19 cellular contexts compared by ENCODE assay signal in the genomic region with DNA sequence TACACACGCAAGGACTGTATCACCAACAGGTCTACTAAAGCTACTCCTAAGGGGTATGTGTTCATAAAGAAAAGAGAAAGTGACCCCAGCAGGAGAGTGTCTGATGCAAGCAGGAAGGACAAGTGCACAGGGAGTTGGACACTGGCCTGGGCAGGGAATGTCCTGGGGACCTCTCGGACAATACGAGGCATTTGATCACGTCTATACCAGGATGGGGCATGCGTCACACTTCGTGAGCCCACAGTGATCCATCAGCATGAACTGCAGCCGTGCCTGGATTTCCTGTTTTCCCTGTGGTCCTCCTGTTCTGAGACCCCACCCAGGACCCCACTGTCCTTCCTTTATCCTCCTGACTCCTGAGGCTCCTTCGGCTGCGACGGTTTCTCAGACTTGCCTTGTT.
DNase-seq lines count a peak whose midpoint lies in the region; ATAC-seq, FAIRE-seq and TF ChIP-seq lines count a peak whose summit lies in the region.
"Had no signal": no experiment of that assay in that cellular context is flagged by ENCODE, and none has a peak within 500 bp of the region (broad histone marks: within the 10 kb centered on the region; RNA-seq: fewer than 3 reads in every experiment).

No MANE protein-coding gene starts in this region.

- H4K20me1 ChIP-seq in smooth muscle cell (ENCODE audit: low read depth) (peaks cover 26% of the 10 kb centered on the region), mammary epithelial cell (ENCODE audit: insufficient read depth, low read length) (no peaks in the 10 kb centered on the region)

- no peaks in the 10 kb centered on the region for H3K36me3 ChIP-seq in smooth muscle cell (ENCODE audit: low read depth)
- no peaks in the 10 kb centered on the region for H3K36me3 ChIP-seq in mammary epithelial cell (ENCODE audit: insufficient read depth, low read length)
- H3K36me3 ChIP-seq: ovary had no signal

- no peaks in the 10 kb centered on the region for H3K36me3 Mint-ChIP-seq in activated naive CD4-positive, alpha-beta T cell treated with anti-CD3 and anti-CD28 coated beads for 36 hours (ENCODE audit: low read depth)
- H3K36me3 Mint-ChIP-seq in activated naive CD4-positive, alpha-beta T cell treated with anti-CD3 and anti-CD28 coated beads, Interleukin-2, amount 50 U/mL, for 72 hours = peaks cover 0 to 11% of the 10 kb centered on the region in 2 donors
- H3K36me3 Mint-ChIP-seq in brain = no peaks in the 10 kb centered on the region

- H3K27me3 Mint-ChIP-seq in activated naive CD4-positive, alpha-beta T cell treated with anti-CD3 and anti-CD28 coated beads for 36 hours (ENCODE audit: low read depth) = peaks cover 9% of the 10 kb centered on the region
- no peaks in the 10 kb centered on the region for H3K27me3 Mint-ChIP-seq in brain

- H3K4me2 ChIP-seq in smooth muscle cell = peak overlapping the region; percentile 82
- H3K4me2 ChIP-seq in mammary epithelial cell (ENCODE audit: insufficient read depth, low read depth, low read length) = no peak overlapping the region

- no peak for ATAC-seq in activated naive CD4-positive, alpha-beta T cell treated with anti-CD3 and anti-CD28 coated beads, Interleukin-2, amount 50 U/mL, for 72 hours
- peak; percentile 13 for ATAC-seq in left lobe of liver
- ATAC-seq in GM18498 (IDR thresholded peaks at IDR 0.05; ENCODE audit: unreplicated experiment) = no peak
- ATAC-seq: foreskin keratinocyte had no signal

- CTCF ChIA-PET in activated naive CD4-positive, alpha-beta T cell treated with anti-CD3 and anti-CD28 coated beads for 36 hours (lab: Charles Lee) = interaction anchor here (1.4 kb wide), 1 partner anchor 19 kb away, joined by 7 read pairs; no protein-coding TSS in a partner anchor
- CTCF ChIA-PET in mammary epithelial cell (lab: Charles Lee; ENCODE audit: low non-redundant PET) = no interaction called here

- no peak for TF ChIP-seq CTCF in brain (conservative IDR thresholded peaks at IDR 0.05)
- TF ChIP-seq CTCF in smooth muscle cell (IDR thresholded peaks at IDR 0.05; ENCODE audit: borderline replicate concordance, insufficient read depth, poor library complexity, severe bottlenecking) = no peak
- no peak for TF ChIP-seq CTCF in mammary epithelial cell (conservative IDR thresholded peaks at IDR 0.05 in 1 of 2, IDR thresholded peaks at IDR 0.05 in 1 of 2; ENCODE audit: extremely low read depth in 1 of 2, insufficient read depth in 1 of 2, low read depth in 1 of 2, low read length in 2 of 2)

- dilution Hi-C loops in mammary epithelial cell (cut with HindIII; ENCODE audit: low sequenced_read_pairs) = no loop called here

- H3K27ac Mint-ChIP-seq in activated naive CD4-positive, alpha-beta T cell treated with anti-CD3 and anti-CD28 coated beads for 36 hours = peak overlapping the region; percentile 2
- H3K27ac Mint-ChIP-seq in activated naive CD4-positive, alpha-beta T cell treated with anti-CD3 and anti-CD28 coated beads, Interleukin-2, amount 50 U/mL, for 72 hours = no peak overlapping the region
- H3K27ac Mint-ChIP-seq in brain = peak overlapping the region in 4 of 5 experiments; percentile 31 to 91 (median 70)

- TF ChIP-seq POLR2A in GM12891 (IDR thresholded peaks at IDR 0.05; ENCODE audit: low read depth, low read length) = no peak

- H3K27me3 ChIP-seq in smooth muscle cell (ENCODE audit: low read depth) = no peaks in the 10 kb centered on the region
- no peaks in the 10 kb centered on the region for H3K27me3 ChIP-seq in mammary epithelial cell (ENCODE audit: insufficient read depth, low read length)
- H3K27me3 ChIP-seq: foreskin keratinocyte, ovary had no signal

- WGBS in smooth muscle cell (ENCODE audit: low lambda C conversion rate) = 93% methylated on average over 10 of the region's 10 CpGs
- 98% methylated on average over 10 of the region's 10 CpGs for WGBS in mammary epithelial cell (ENCODE audit: low coverage, missing lambda C conversion rate)

- in situ Hi-C loops in mammary epithelial cell (cut with MboI; ENCODE audit: low sequenced_read_pairs in 2 of 2) = no loop called here

- no peak for DNase-seq in activated naive CD4-positive, alpha-beta T cell treated with anti-CD3 and anti-CD28 coated beads for 36 hours
- DNase-seq in activated naive CD4-positive, alpha-beta T cell treated with anti-CD3 and anti-CD28 coated beads, Interleukin-2, amount 50 U/mL, for 72 hours (ENCODE audit: low spot score in 2 of 2) = no peak
- DNase-seq in left lobe of liver (ENCODE audit: low spot score) (no peak), smooth muscle cell (lab: John Stamatoyannopoulos, UW; ENCODE audit: unreplicated experiment) (no peak), mammary epithelial cell (no peak), GM12891 (ENCODE audit: insufficient read length, low spot score) (no peak)
- DNase-seq: Calu3; central memory CD4-positive, alpha-beta T cell; foreskin keratinocyte; NCI-H2081; NCI-H526; stimulated activated CD4-positive, alpha-beta T cell treated with anti-CD3 and anti-CD28 coated beads, Interleukin-12 subunit alpha, Interleukin-12 subunit beta, amount 100 ng/mL, for 4 hours; stimulated activated naive CD4-positive, alpha-beta T cell treated with Interleukin-2 at 50 U/mL for 16 hours had no signal

- H3K4me1 ChIP-seq in smooth muscle cell (ENCODE audit: low read depth) (peaks cover 50% of the 10 kb centered on the region), mammary epithelial cell (ENCODE audit: insufficient read depth, low read length) (peaks cover 11% of the 10 kb centered on the region)

- no peak overlapping the region for H3K9ac ChIP-seq in smooth muscle cell (ENCODE audit: low read depth)
- no peak overlapping the region for H3K9ac ChIP-seq in mammary epithelial cell (ENCODE audit: insufficient read depth, low read length)

- H3K4me3 ChIP-seq in smooth muscle cell (no peak overlapping the region), mammary epithelial cell (replicated peaks in 1 of 3; ENCODE audit: insufficient read depth in 1 of 3, low read depth in 2 of 3, low read length in 3 of 3) (no peak overlapping the region)
- H3K4me3 ChIP-seq: ovary, SK-N-MC had no signal

- no peaks in the 10 kb centered on the region for H3F3A ChIP-seq in smooth muscle cell (ENCODE audit: low read depth)

- H3K27ac ChIP-seq in smooth muscle cell (ENCODE audit: low read depth) (no peak overlapping the region), mammary epithelial cell (ENCODE audit: insufficient read depth, low read depth, low read length) (no peak overlapping the region)
- H3K27ac ChIP-seq: foreskin keratinocyte, SK-N-MC had no signal

- H3K4me3 Mint-ChIP-seq in activated naive CD4-positive, alpha-beta T cell treated with anti-CD3 and anti-CD28 coated beads for 36 hours = no peak overlapping the region
- H3K4me3 Mint-ChIP-seq in brain = no peak overlapping the region

- FAIRE-seq in GM12891 (lab: Jason Lieb, UNC) = no peak
- FAIRE-seq: endometrium, G401.6 had no signal

- intact Hi-C loops in activated naive CD4-positive, alpha-beta T cell treated with anti-CD3 and anti-CD28 coated beads for 36 hours (cut with micrococcal nuclease) = no loop called here
- intact Hi-C loops in mammary epithelial cell (cut with micrococcal nuclease) = no loop called here

- H3K9me3 ChIP-seq in smooth muscle cell (replicated peaks; ENCODE audit: low read depth) (no peaks in the 10 kb centered on the region), mammary epithelial cell (replicated peaks; ENCODE audit: insufficient read depth, low read length) (no peaks in the 10 kb centered on the region)
- H3K9me3 ChIP-seq: ovary had no signal

- H2AFZ ChIP-seq in smooth muscle cell (ENCODE audit: low read depth) (no peak overlapping the region), mammary epithelial cell (ENCODE audit: low read depth, low read length) (no peak overlapping the region)

- peaks cover 68% of the 10 kb centered on the region for H3K4me1 Mint-ChIP-seq in activated naive CD4-positive, alpha-beta T cell treated with anti-CD3 and anti-CD28 coated beads for 36 hours (ENCODE audit: low read depth)
- H3K4me1 Mint-ChIP-seq in brain = peaks cover 86% of the 10 kb centered on the region

- H3K79me2 ChIP-seq in smooth muscle cell (ENCODE audit: low read depth) = peaks cover 41% of the 10 kb centered on the region
- peaks cover 10% of the 10 kb centered on the region for H3K79me2 ChIP-seq in mammary epithelial cell (ENCODE audit: insufficient read depth, low read length)

- no peaks in the 10 kb centered on the region for H3K9me3 Mint-ChIP-seq in activated naive CD4-positive, alpha-beta T cell treated with anti-CD3 and anti-CD28 coated beads for 36 hours
- H3K9me3 Mint-ChIP-seq in activated naive CD4-positive, alpha-beta T cell treated with anti-CD3 and anti-CD28 coated beads, Interleukin-2, amount 50 U/mL, for 72 hours = no peaks in the 10 kb centered on the region
- no peaks in the 10 kb centered on the region for H3K9me3 Mint-ChIP-seq in brain

- no TSS peak for BruUV-seq in mammary epithelial cell (replicated peaks; lab: Mats Ljungman, UMichigan)

TF ChIP-seq in GM12891, 5 proteins besides CTCF, POLR2A, EP300 and RAD21:
- TF ChIP-seq POLR2AphosphoS5 (IDR thresholded peaks at IDR 0.05; ENCODE audit: low read depth, low read length) = no peak
- TF ChIP-seq POU2F2 (IDR thresholded peaks at IDR 0.05; ENCODE audit: low read depth, low read length) = no peak
- TF ChIP-seq TAF1 (IDR thresholded peaks at IDR 0.05; ENCODE audit: low read depth, low read length) = no peak
- TF ChIP-seq SPI1 (IDR thresholded peaks at IDR 0.05; ENCODE audit: low read depth, low read length) = no peak
- TF ChIP-seq PAX5 (IDR thresholded peaks at IDR 0.05; ENCODE audit: insufficient read depth, low read length, severe bottlenecking) = no peak

Comparison
In these comparisons a context has a peak if more than half of its experiments do, and no peak if none do; other contexts are left out.
1. H3K27ac Mint-ChIP-seq: peak in activated naive CD4-positive, alpha-beta T cell treated with anti-CD3 and anti-CD28 coated beads for 36 hours (single experiment) and brain (4 of 5); none in activated naive CD4-positive, alpha-beta T cell treated with anti-CD3 and anti-CD28 coated beads, Interleukin-2, amount 50 U/mL, for 72 hours (0 of 2).